8 cellular contexts compared by ENCODE assay signal in genomic region chr16:70298988-70299938, GRCh38. TPM values are rescaled to one million over a fixed set of nuclear protein-coding genes. Genes with fewer than 3 reads are reported as not detected.
DNase-seq lines count a peak whose midpoint lies in the region; ATAC-seq, FAIRE-seq and TF ChIP-seq lines count a peak whose summit lies in the region.

TSS of gene DDX19B (plus strand) at chr16:70299186. CDS start at chr16:70299298, 112 bp downstream.

- no peaks in the 10 kb centered on the region for H3K27me3 Mint-ChIP-seq in activated T-cell treated with anti-CD3 and anti-CD28 coated beads, Interleukin-2, amount 50 U/mL, for 72 hours (ENCODE audit: low read depth)

- H4K20me1 ChIP-seq in BLaER1 treated with 17β-estradiol and CSF1 and Interleukin-3, amounts not matched to agents 10 nM and 100 nM, result peaks cover 0 to 5% (median 0%) of the 10 kb centered on the region in 11 experiments; a peak in 1 of 22 replicates
- H4K20me1 ChIP-seq in PC-3 (ENCODE audit: low read length), result no peaks in the 10 kb centered on the region

- H3K4me1 Mint-ChIP-seq in activated T-cell treated with anti-CD3 and anti-CD28 coated beads, Interleukin-2, amount 50 U/mL, for 72 hours (ENCODE audit: low read depth), result peaks cover 43% of the 10 kb centered on the region

- WGBS in esophagus squamous epithelium, 2 donors, result 0% methylated on average over 20 to 21 of the region's 37 CpGs

- H3K9me3 Mint-ChIP-seq in activated T-cell treated with anti-CD3 and anti-CD28 coated beads, Interleukin-2, amount 50 U/mL, for 72 hours, result peaks cover 0 to 3% of the 10 kb centered on the region in 2 donors

- H3K9me2 ChIP-seq in PC-3 (replicated peaks; ENCODE audit: low read length), result no peaks in the 10 kb centered on the region

- CTCF ChIA-PET in PC-3 (lab: Charles Lee), result interaction anchor here (0.5 kb wide), 1 partner anchor 32 kb away, joined by 3 read pairs; no protein-coding TSS in a partner anchor

- H2AFZ ChIP-seq in PC-3 (ENCODE audit: low read length), result peak within 1 kb of the TSS; percentile 92

- DNase-seq in HTR-8/SVneo (ENCODE audit: insufficient read length, low spot score) (peak; percentile 35), PC-3 (peak; percentile 38), esophagus squamous epithelium (lab: John Stamatoyannopoulos, UW) (peak; percentile 33)
- peak; percentile 64 to 84 for DNase-seq in activated T-cell treated with anti-CD3 and anti-CD28 coated beads, Interleukin-2, amount 50 U/mL, for 72 hours
- peak; percentile 41 to 49 for DNase-seq in stimulated activated CD8-positive, alpha-beta memory T cell treated with anti-CD3 and anti-CD28 coated beads, Interleukin-7, amount 100 ng/mL, for 48 hours (ENCODE audit: extremely low read depth in 1 of 2, low read depth in 1 of 2)

- H3K4me3 ChIP-seq in BLaER1 treated with 17β-estradiol and CSF1 and Interleukin-3, amounts not matched to agents 10 nM and 100 nM, result peak within 1 kb of the TSS; percentile 73 to 84 (median 78)
- H3K4me3 ChIP-seq in PC-3 (ENCODE audit: low read length) (peak within 1 kb of the TSS; percentile 95), esophagus squamous epithelium (peak within 1 kb of the TSS; percentile 89 to 97 (median 92)), muscle layer of colon (ENCODE audit: low read depth in 1 of 2, low read length in 2 of 2) (peak within 1 kb of the TSS; percentile 80 to 90)

- intact Hi-C loops in PC-3 (cut with micrococcal nuclease), result loop anchor here (2.0 kb wide), 1 partner anchor 48 kb away; the partner anchor contains the start of gene DDX19A
- intact Hi-C loops in esophagus squamous epithelium (cut with DNase I), result no loop called here

- peaks cover 0 to 6% (median 0%) of the 10 kb centered on the region in 11 experiments; a peak in 1 of 22 replicates for H3K27me3 ChIP-seq in BLaER1 treated with 17β-estradiol and CSF1 and Interleukin-3, amounts not matched to agents 10 nM and 100 nM
- H3K27me3 ChIP-seq in PC-3 (ENCODE audit: low read length) (no peaks in the 10 kb centered on the region), esophagus squamous epithelium (no peaks in the 10 kb centered on the region), muscle layer of colon (ENCODE audit: control insufficient read depth in 1 of 2, insufficient read depth in 2 of 2, low read length in 2 of 2) (no peaks in the 10 kb centered on the region)

- peak in 2 of 4 donors; percentile 55 to 63 for TF ChIP-seq POLR2A in esophagus squamous epithelium (IDR thresholded peaks at IDR 0.05)

- peak; percentile 69 for ATAC-seq in GM19455 (IDR thresholded peaks at IDR 0.05; ENCODE audit: unreplicated experiment)
- ATAC-seq in PC-3, result peak; percentile 69
- peak; percentile 87 to 96 for ATAC-seq in activated T-cell treated with anti-CD3 and anti-CD28 coated beads, Interleukin-2, amount 50 U/mL, for 72 hours (replicated peaks in 1 of 2)

- peak within 1 kb of the TSS; percentile 77 to 88 (median 80) for H3K27ac ChIP-seq in BLaER1 treated with 17β-estradiol and CSF1 and Interleukin-3, amounts not matched to agents 10 nM and 100 nM
- peak within 1 kb of the TSS; percentile 70 for H3K27ac ChIP-seq in PC-3 (ENCODE audit: low read length)
- H3K27ac ChIP-seq in esophagus squamous epithelium, result peak within 1 kb of the TSS; percentile 97 to 98 (median 97)
- peak within 1 kb of the TSS; percentile 92 for H3K27ac ChIP-seq in muscle layer of colon (ENCODE audit: low read depth, low read length)

- peaks cover 6 to 42% (median 17%) of the 10 kb centered on the region in 10 experiments for H3K4me1 ChIP-seq in BLaER1 treated with 17β-estradiol and CSF1 and Interleukin-3, amounts not matched to agents 10 nM and 100 nM
- peaks cover 21% of the 10 kb centered on the region for H3K4me1 ChIP-seq in PC-3 (ENCODE audit: insufficient read depth, low read length)
- H3K4me1 ChIP-seq in esophagus squamous epithelium, result peaks cover 0 to 20% (median 0%) of the 10 kb centered on the region in 3 donors
- H3K4me1 ChIP-seq in muscle layer of colon (ENCODE audit: insufficient read depth, low read length), result peaks cover 10% of the 10 kb centered on the region

- FAIRE-seq in HTR-8/SVneo (lab: Jason Lieb, UNC), result peak; percentile 23

- TSS peak; percentile 70 for BruUV-seq in PC-3 (replicated peaks; lab: Mats Ljungman, UMichigan)

- H3K4me3 Mint-ChIP-seq in activated T-cell treated with anti-CD3 and anti-CD28 coated beads, Interleukin-2, amount 50 U/mL, for 72 hours, result peak within 1 kb of the TSS; percentile 95

- H3K36me3 ChIP-seq in BLaER1 treated with 17β-estradiol and CSF1 and Interleukin-3, amounts not matched to agents 10 nM and 100 nM, result peaks cover 0 to 37% (median 32%) of the 10 kb centered on the region in 11 experiments; a peak in 21 of 22 replicates
- H3K36me3 ChIP-seq in PC-3 (ENCODE audit: low read depth, low read length) (peaks cover 8% of the 10 kb centered on the region), esophagus squamous epithelium (peaks cover 0 to 31% (median 0%) of the 10 kb centered on the region in 3 donors), muscle layer of colon (ENCODE audit: insufficient read depth, low read length) (no peaks in the 10 kb centered on the region)

- TF ChIP-seq CTCF in PC-3 (conservative IDR thresholded peaks at IDR 0.05; ENCODE audit: low read depth, low read length) (no peak), esophagus squamous epithelium (IDR thresholded peaks at IDR 0.05) (peak in 1 of 6 experiments; percentile 7)

- peak within 1 kb of the TSS; percentile 62 to 90 (median 81) for H3K4me2 ChIP-seq in BLaER1 treated with 17β-estradiol and CSF1 and Interleukin-3, amounts not matched to agents 10 nM and 100 nM
- H3K4me2 ChIP-seq in PC-3 (ENCODE audit: low read length), result peak within 1 kb of the TSS; percentile 93

- peaks cover 40% of the 10 kb centered on the region for H3K79me2 ChIP-seq in PC-3 (ENCODE audit: low read length)

- peaks cover 11 to 24% of the 10 kb centered on the region in 2 donors for H3K36me3 Mint-ChIP-seq in activated T-cell treated with anti-CD3 and anti-CD28 coated beads, Interleukin-2, amount 50 U/mL, for 72 hours (ENCODE audit: insufficient read depth in 2 of 2)

- POLR2A ChIA-PET in PC-3 (lab: Charles Lee; ENCODE audit: unreplicated experiment), result interaction anchor here (0.8 to 1.0 kb wide), 2 partner anchors 10 to 32 kb away, joined by 3 read pairs; partner anchors contain the start of gene AARS1

- peak within 1 kb of the TSS; percentile 98 for H3K27ac Mint-ChIP-seq in activated T-cell treated with anti-CD3 and anti-CD28 coated beads, Interleukin-2, amount 50 U/mL, for 72 hours

- no peaks in the 10 kb centered on the region for H3F3A ChIP-seq in PC-3 (ENCODE audit: low read length, unreplicated experiment)

- H3K9me3 ChIP-seq in BLaER1 treated with 17β-estradiol and CSF1 and Interleukin-3, amounts not matched to agents 10 nM and 100 nM (replicated peaks in 1 of 11), result peaks cover 16 to 35% (median 30%) of the 10 kb centered on the region in 11 experiments
- H3K9me3 ChIP-seq in PC-3 (ENCODE audit: low read length) (0 out of 2 replicates have a peak, but pooled peaks cover 6% of the 10 kb centered on the region), esophagus squamous epithelium (peaks cover 0 to 6% (median 0%) of the 10 kb centered on the region in 3 donors), muscle layer of colon (ENCODE audit: low read length) (no peaks in the 10 kb centered on the region)

- H3K9ac ChIP-seq in BLaER1 treated with 17β-estradiol and CSF1 and Interleukin-3, amounts not matched to agents 10 nM and 100 nM, result peak within 1 kb of the TSS; percentile 79 to 90 (median 86)
- H3K9ac ChIP-seq in PC-3 (ENCODE audit: low read length) (peak within 1 kb of the TSS; percentile 85), muscle layer of colon (ENCODE audit: low read length) (peak within 1 kb of the TSS; percentile 85)

RNA-seq across cellular contexts. Expression of gene DDX19B, which starts in this region (rescaled TPM):
- total RNA-seq in PC-3 (2014; rRNA removed) (18.1 and 21.5 TPM in 2 replicates), esophagus squamous epithelium (10 to 100 TPM; 15.5 to 35.3 (median 24.3) TPM)
- total RNA-seq in activated T-cell treated with anti-CD3 and anti-CD28 coated beads, Interleukin-2, amount 50 U/mL, for 72 hours, result 10 to 100 TPM; 52.6 to 61.0 TPM

Comparison
In these comparisons a context has a peak if more than half of its experiments do, and no peak if none do; other contexts are left out.
1. Peak in every context shown above with its lines: DNase-seq, ATAC-seq, H3K4me3 ChIP-seq and H3K27ac ChIP-seq.